In the genomic region with DNA sequence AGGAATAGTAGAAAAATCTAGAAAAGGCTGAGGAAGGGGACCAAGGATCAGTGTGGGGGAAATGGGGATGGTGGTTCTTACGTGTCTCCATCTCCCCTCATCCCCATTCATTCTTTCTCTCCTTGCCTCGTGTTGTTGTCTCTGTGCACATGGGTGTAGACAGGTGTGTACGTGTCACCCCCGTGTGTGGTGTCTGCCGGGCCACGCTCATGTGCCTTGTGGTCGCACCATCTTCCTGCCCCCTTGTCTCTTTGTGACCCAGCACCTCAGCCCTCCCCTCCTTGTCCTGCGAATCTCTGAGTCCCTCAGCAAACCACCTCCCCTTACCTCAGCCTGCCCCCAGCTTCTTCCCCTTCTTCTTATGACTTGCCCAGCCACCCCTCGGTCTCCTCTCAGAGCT, we compare ENCODE assay signal across 1 cellular context.
TF ChIP-seq lines count a peak whose summit lies in the region.

No MANE protein-coding gene starts in this region.

TF ChIP-seq in IMR-90, 13 proteins besides CTCF, POLR2A, EP300 and RAD21:
- TF ChIP-seq SMC3 (IDR thresholded peaks at IDR 0.05; ENCODE audit: low read depth, low read length) (no peak), MAFK (IDR thresholded peaks at IDR 0.05; ENCODE audit: low read depth, low read length) (no peak), MXI1 (IDR thresholded peaks at IDR 0.05; ENCODE audit: borderline replicate concordance, low read depth, low read length) (no peak), RCOR1 (IDR thresholded peaks at IDR 0.05; ENCODE audit: insufficient replicate concordance, low read length) (no peak), CEBPB (IDR thresholded peaks at IDR 0.05; ENCODE audit: low read depth, low read length) (no peak), MAZ (IDR thresholded peaks at IDR 0.05; ENCODE audit: borderline replicate concordance, low read depth, low read length) (no peak), NFE2L2 (IDR thresholded peaks at IDR 0.05; ENCODE audit: low read depth, low read length) (no peak), RFX5 (IDR thresholded peaks at IDR 0.05; ENCODE audit: low read depth, low read length) (no peak), CHD1 (IDR thresholded peaks at IDR 0.05; ENCODE audit: low read depth, low read length) (no peak), FOS (IDR thresholded peaks at IDR 0.05; ENCODE audit: low read depth, low read length) (no peak), BHLHE40 (IDR thresholded peaks at IDR 0.05; ENCODE audit: low read depth, low read length) (no peak)
- TF ChIP-seq, protein P1, sequence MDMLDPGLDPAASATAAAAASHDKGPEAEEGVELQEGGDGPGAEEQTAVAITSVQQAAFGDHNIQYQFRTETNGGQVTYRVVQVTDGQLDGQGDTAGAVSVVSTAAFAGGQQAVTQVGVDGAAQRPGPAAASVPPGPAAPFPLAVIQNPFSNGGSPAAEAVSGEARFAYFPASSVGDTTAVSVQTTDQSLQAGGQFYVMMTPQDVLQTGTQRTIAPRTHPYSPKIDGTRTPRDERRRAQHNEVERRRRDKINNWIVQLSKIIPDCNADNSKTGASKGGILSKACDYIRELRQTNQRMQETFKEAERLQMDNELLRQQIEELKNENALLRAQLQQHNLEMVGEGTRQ (IDR thresholded peaks at IDR 0.05; ENCODE audit: low read depth, low read length), result no peak
- TF ChIP-seq, protein P2, sequence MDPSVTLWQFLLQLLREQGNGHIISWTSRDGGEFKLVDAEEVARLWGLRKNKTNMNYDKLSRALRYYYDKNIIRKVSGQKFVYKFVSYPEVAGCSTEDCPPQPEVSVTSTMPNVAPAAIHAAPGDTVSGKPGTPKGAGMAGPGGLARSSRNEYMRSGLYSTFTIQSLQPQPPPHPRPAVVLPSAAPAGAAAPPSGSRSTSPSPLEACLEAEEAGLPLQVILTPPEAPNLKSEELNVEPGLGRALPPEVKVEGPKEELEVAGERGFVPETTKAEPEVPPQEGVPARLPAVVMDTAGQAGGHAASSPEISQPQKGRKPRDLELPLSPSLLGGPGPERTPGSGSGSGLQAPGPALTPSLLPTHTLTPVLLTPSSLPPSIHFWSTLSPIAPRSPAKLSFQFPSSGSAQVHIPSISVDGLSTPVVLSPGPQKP (IDR thresholded peaks at IDR 0.05; ENCODE audit: borderline replicate concordance, low read depth, low read length), result no peak
